In genomic region chr10:68076081-68076480, GRCh38 we compare ENCODE assay signal across 5 cellular contexts. TPM values are rescaled to one million over a fixed set of nuclear protein-coding genes. Genes with fewer than 3 reads are reported as not detected.
"Had no signal": no experiment of that assay in that cellular context is flagged by ENCODE, and none has a peak within 500 bp of the region (broad histone marks: within the 10 kb centered on the region; RNA-seq: fewer than 3 reads in every experiment).

No MANE protein-coding gene starts in this region.

RNA-seq across cellular contexts. Expression of gene MYPN, which starts 33.2 kb away (rescaled TPM):
- total RNA-seq: cerebellum, lung microvascular endothelial cell, subcutaneous adipose tissue, thoracic aorta had no signal
- polyA plus RNA-seq: urinary bladder had no signal
